ENCODE assay signal across 20 cellular contexts in genomic region chr14:104576607-104577332, GRCh38. TPM values are rescaled to one million over a fixed set of nuclear protein-coding genes. Genes with fewer than 3 reads are reported as not detected.
A peak's percentile ranks its signal among the peaks of the same experiment; 100 is the strongest.
DNase-seq lines count a peak whose midpoint lies in the region; ATAC-seq and TF ChIP-seq lines count a peak whose summit lies in the region.
"Had no signal": no experiment of that assay in that cellular context is flagged by ENCODE, and none has a peak within 500 bp of the region (broad histone marks: within the 10 kb centered on the region; RNA-seq: fewer than 3 reads in every experiment).

No MANE protein-coding gene starts in this region.

- H3K79me1 ChIP-seq in IMR-90 (ENCODE audit: low read depth in 1 of 2, low read length in 2 of 2): no peaks in the 10 kb centered on the region

- no peak overlapping the region for H3K27ac ChIP-seq in IMR-90 (ENCODE audit: insufficient read depth, low read length)
- peak overlapping the region; percentile 47 for H3K27ac ChIP-seq in colonic mucosa
- H3K27ac ChIP-seq in right lobe of liver: no peak overlapping the region
- H3K27ac ChIP-seq: SK-N-MC had no signal

- H3K4ac ChIP-seq in IMR-90 (ENCODE audit: low read depth, low read length): no peak overlapping the region

- H3K56ac ChIP-seq in IMR-90 (ENCODE audit: extremely low read depth, insufficient read depth, low read length): no peak overlapping the region

- H3K9ac ChIP-seq in IMR-90 (ENCODE audit: low read depth, low read length): no peak overlapping the region
- H3K9ac ChIP-seq in colonic mucosa (ENCODE audit: low read depth in 2 of 2, low read length in 2 of 2): no peak overlapping the region

- H3K9me3 Mint-ChIP-seq in stimulated activated memory B cell treated with anti-CD40 and anti-IgM and Interleukin-4, amounts not matched to agents 10 μg/mL and 1 μg/mL and 100 μg/mL, for 72 hours: no peaks in the 10 kb centered on the region
- no peaks in the 10 kb centered on the region for H3K9me3 Mint-ChIP-seq in CD14-positive monocyte
- H3K9me3 Mint-ChIP-seq: activated naive CD4-positive, alpha-beta T cell treated with anti-CD3 and anti-CD28 coated beads, Interleukin-2, amount 50 U/mL, for 24 hours; natural killer cell treated with Interleukin-12 subunit alpha and Interleukin-12 subunit beta and Interleukin-15 and Interleukin-18, amount 100 ng/mL, for 72 hours; stimulated activated naive CD8-positive, alpha-beta T cell treated with anti-CD3 and anti-CD28 coated beads, Interleukin-15, amount 100 ng/mL, for 72 hours had no signal

- no peak overlapping the region for H2BK120ac ChIP-seq in IMR-90 (ENCODE audit: low read depth, low read length)

- intact Hi-C loops in IMR-90 (cut with micrococcal nuclease): no loop called here
- intact Hi-C loops in colonic mucosa (cut with DNase I): no loop called here
- intact Hi-C loops in right lobe of liver (cut with DNase I): no loop called here
- intact Hi-C loops in CD14-positive monocyte (cut with micrococcal nuclease): no loop called here

- no peak for TF ChIP-seq POLR2A in IMR-90 (IDR thresholded peaks at IDR 0.05; ENCODE audit: low read depth, low read length)
- no peak for TF ChIP-seq POLR2A in right lobe of liver (IDR thresholded peaks at IDR 0.05)

- no peak overlapping the region for H2AK9ac ChIP-seq in IMR-90 (replicated peaks; ENCODE audit: low read depth, low read length, poor library complexity)

- H3K27me3 ChIP-seq in IMR-90 (ENCODE audit: control insufficient read depth, insufficient read depth, low read length) (peaks cover 13% of the 10 kb centered on the region; the same call in 1 of the 2 replicates), colonic mucosa (no peaks in the 10 kb centered on the region), right lobe of liver (no peaks in the 10 kb centered on the region)

- BruUV-seq in IMR-90 (replicated peaks; lab: Mats Ljungman, UMichigan): no TSS peak

- POLR2A ChIA-PET in IMR-90 (lab: Charles Lee; ENCODE audit: unreplicated experiment) (no interaction called here), HEK293T (lab: Yijun Ruan, JAX) (no interaction called here)

- no peak overlapping the region for H2BK5ac ChIP-seq in IMR-90 (ENCODE audit: low read depth, low read length, poor library complexity, severe bottlenecking)

- in situ Hi-C loops in IMR-90 (cut with MboI; ENCODE audit: low sequenced_read_pairs): no loop called here

- H4K91ac ChIP-seq in IMR-90 (ENCODE audit: insufficient read depth, low read depth, low read length): no peak overlapping the region

- no peaks in the 10 kb centered on the region for H3K9me3 ChIP-seq in IMR-90 (ENCODE audit: control insufficient read depth, insufficient read depth, low read length)
- no peaks in the 10 kb centered on the region for H3K9me3 ChIP-seq in colonic mucosa
- H3K9me3 ChIP-seq in right lobe of liver: no peaks in the 10 kb centered on the region
- H3K9me3 ChIP-seq: HAP-1 had no signal

- no peaks in the 10 kb centered on the region for H3K36me3 ChIP-seq in IMR-90 (ENCODE audit: control insufficient read depth, insufficient read depth, low read length)
- no peaks in the 10 kb centered on the region for H3K36me3 ChIP-seq in colonic mucosa
- no peaks in the 10 kb centered on the region for H3K36me3 ChIP-seq in right lobe of liver
- H3K36me3 ChIP-seq: HAP-1 had no signal

- H2BK20ac ChIP-seq in IMR-90 (ENCODE audit: low read depth, low read length): no peak overlapping the region

- no peaks in the 10 kb centered on the region for H4K20me1 ChIP-seq in IMR-90 (ENCODE audit: insufficient read depth, low read length)

- TF ChIP-seq CTCF in IMR-90 (conservative IDR thresholded peaks at IDR 0.05; ENCODE audit: low read depth, low read length): no peak
- TF ChIP-seq CTCF in colonic mucosa (IDR thresholded peaks at IDR 0.05): no peak
- TF ChIP-seq CTCF in right lobe of liver (IDR thresholded peaks at IDR 0.05): no peak
- no peak for TF ChIP-seq CTCF in CD14-positive monocyte (IDR thresholded peaks at IDR 0.05)

- H3K23ac ChIP-seq in IMR-90 (ENCODE audit: low read depth, low read length): no peak overlapping the region

- H3K18ac ChIP-seq in IMR-90 (ENCODE audit: low read depth, low read length): no peak overlapping the region

- no peak for TF ChIP-seq RAD21 in IMR-90 (IDR thresholded peaks at IDR 0.05; ENCODE audit: low read length)

- CTCF ChIA-PET in IMR-90 (lab: Yijun Ruan, JAX) (no interaction called here), HEK293T (lab: Yijun Ruan, JAX) (interaction anchor here (0.6 to 1.0 kb wide), 4 partner anchors 13 to 1567 kb away, joined by 3 to 7 read pairs (median 3); no protein-coding TSS in a partner anchor)

- H3K4me3 Mint-ChIP-seq in stimulated activated memory B cell treated with anti-CD40 and anti-IgM and Interleukin-4, amounts not matched to agents 10 μg/mL and 1 μg/mL and 100 μg/mL, for 72 hours: no peak overlapping the region
- no peak overlapping the region for H3K4me3 Mint-ChIP-seq in CD14-positive monocyte
- H3K4me3 Mint-ChIP-seq: activated naive CD4-positive, alpha-beta T cell treated with anti-CD3 and anti-CD28 coated beads, Interleukin-2, amount 50 U/mL, for 24 hours; brain; natural killer cell treated with Interleukin-12 subunit alpha and Interleukin-12 subunit beta and Interleukin-15 and Interleukin-18, amount 100 ng/mL, for 72 hours; stimulated activated naive CD8-positive, alpha-beta T cell treated with anti-CD3 and anti-CD28 coated beads, Interleukin-15, amount 100 ng/mL, for 72 hours had no signal

- no peak overlapping the region for H3K14ac ChIP-seq in IMR-90 (replicated peaks; ENCODE audit: low read depth, low read length)

- H4K5ac ChIP-seq in IMR-90 (ENCODE audit: low read depth, low read length): no peak overlapping the region

- no peaks in the 10 kb centered on the region for H3K9me1 ChIP-seq in IMR-90 (ENCODE audit: insufficient read depth, low read length)

- no peaks in the 10 kb centered on the region for H3K4me1 Mint-ChIP-seq in stimulated activated memory B cell treated with anti-CD40 and anti-IgM and Interleukin-4, amounts not matched to agents 10 μg/mL and 1 μg/mL and 100 μg/mL, for 72 hours
- H3K4me1 Mint-ChIP-seq in CD14-positive monocyte: no peaks in the 10 kb centered on the region
- H3K4me1 Mint-ChIP-seq: activated naive CD4-positive, alpha-beta T cell treated with anti-CD3 and anti-CD28 coated beads, Interleukin-2, amount 50 U/mL, for 24 hours; stimulated activated naive CD8-positive, alpha-beta T cell treated with anti-CD3 and anti-CD28 coated beads, Interleukin-15, amount 100 ng/mL, for 72 hours had no signal

- no peak overlapping the region for H3K27ac Mint-ChIP-seq in stimulated activated memory B cell treated with anti-CD40 and anti-IgM and Interleukin-4, amounts not matched to agents 10 μg/mL and 1 μg/mL and 100 μg/mL, for 72 hours
- no peak overlapping the region for H3K27ac Mint-ChIP-seq in CD14-positive monocyte
- H3K27ac Mint-ChIP-seq: activated naive CD4-positive, alpha-beta T cell treated with anti-CD3 and anti-CD28 coated beads, Interleukin-2, amount 50 U/mL, for 24 hours; natural killer cell treated with Interleukin-12 subunit alpha and Interleukin-12 subunit beta and Interleukin-15 and Interleukin-18, amount 100 ng/mL, for 72 hours; stimulated activated naive CD8-positive, alpha-beta T cell treated with anti-CD3 and anti-CD28 coated beads, Interleukin-15, amount 100 ng/mL, for 72 hours had no signal

- peaks cover 59% of the 10 kb centered on the region for H3K27me3 Mint-ChIP-seq in stimulated activated memory B cell treated with anti-CD40 and anti-IgM and Interleukin-4, amounts not matched to agents 10 μg/mL and 1 μg/mL and 100 μg/mL, for 72 hours
- H3K27me3 Mint-ChIP-seq in CD14-positive monocyte (ENCODE audit: low read depth in 3 of 3): peaks cover 0 to 6% (median 2%) of the 10 kb centered on the region in 3 donors
- H3K27me3 Mint-ChIP-seq: activated naive CD4-positive, alpha-beta T cell treated with anti-CD3 and anti-CD28 coated beads, Interleukin-2, amount 50 U/mL, for 24 hours; natural killer cell treated with Interleukin-12 subunit alpha and Interleukin-12 subunit beta and Interleukin-15 and Interleukin-18, amount 100 ng/mL, for 72 hours had no signal

- ATAC-seq in IMR-90 (ENCODE audit: low read depth) (peak; percentile 54; the same call in 1 of the 2 replicates), right lobe of liver (peak in 3 of 4 donors; percentile 17 to 54 (median 29)), GM21447 (IDR thresholded peaks at IDR 0.05; ENCODE audit: unreplicated experiment) (no peak)
- ATAC-seq in stimulated activated memory B cell treated with anti-CD40 and anti-IgM and Interleukin-4, amounts not matched to agents 10 μg/mL and 1 μg/mL and 100 μg/mL, for 72 hours: no peak
- ATAC-seq: natural killer cell treated with Interleukin-12 subunit alpha and Interleukin-12 subunit beta and Interleukin-15 and Interleukin-18, amount 100 ng/mL, for 72 hours; stimulated activated naive CD8-positive, alpha-beta T cell treated with anti-CD3 and anti-CD28 coated beads, Interleukin-15, amount 100 ng/mL, for 72 hours had no signal

- dilution Hi-C loops in IMR-90 (cut with HindIII; ENCODE audit: low sequenced_read_pairs, unreplicated experiment): no loop called here

- H2AFZ ChIP-seq in IMR-90 (replicated peaks; ENCODE audit: low read length, poor library complexity): peak overlapping the region; percentile 51

- H2AK5ac ChIP-seq in IMR-90 (ENCODE audit: low read depth, low read length): no peak overlapping the region

- no peak overlapping the region for H2BK15ac ChIP-seq in IMR-90 (ENCODE audit: low read depth, low read length)

- DNase-seq in AG20443 (ENCODE audit: low spot score) (peak; percentile 48), IMR-90 (no peak), colonic mucosa (peak; percentile 69), right lobe of liver (no peak), CD14-positive monocyte (ENCODE audit: low spot score) (no peak), HEK293T (ENCODE audit: extremely low spot score) (no peak)
- DNase-seq: activated CD4-positive, alpha-beta T cell treated with anti-CD3 and anti-CD28 coated beads, Interleukin-2, amount 50 U/mL, for 1 hour; activated T-cell treated with anti-CD3 and anti-CD28 coated beads, Interleukin-2, amount 50 U/mL, for 1 hour; EL; stimulated activated naive CD8-positive, alpha-beta T cell treated with anti-CD3 and anti-CD28 coated beads, Interleukin-15, amount 100 ng/mL, for 72 hours had no signal

- H3K4me3 ChIP-seq in IMR-90 (ENCODE audit: insufficient read depth, low read depth, low read length): no peak overlapping the region
- no peak overlapping the region for H3K4me3 ChIP-seq in colonic mucosa
- H3K4me3 ChIP-seq in right lobe of liver: no peak overlapping the region
- H3K4me3 ChIP-seq: HAP-1, SK-N-MC had no signal

- no peak overlapping the region for H4K8ac ChIP-seq in IMR-90 (ENCODE audit: low read depth in 2 of 2, low read length in 2 of 2)

- H3K4me2 ChIP-seq in IMR-90 (ENCODE audit: low read depth, low read length): no peak overlapping the region

- H3K36me3 Mint-ChIP-seq in stimulated activated memory B cell treated with anti-CD40 and anti-IgM and Interleukin-4, amounts not matched to agents 10 μg/mL and 1 μg/mL and 100 μg/mL, for 72 hours: no peaks in the 10 kb centered on the region
- H3K36me3 Mint-ChIP-seq in CD14-positive monocyte: no peaks in the 10 kb centered on the region
- H3K36me3 Mint-ChIP-seq: activated naive CD4-positive, alpha-beta T cell treated with anti-CD3 and anti-CD28 coated beads, Interleukin-2, amount 50 U/mL, for 24 hours; brain; natural killer cell treated with Interleukin-12 subunit alpha and Interleukin-12 subunit beta and Interleukin-15 and Interleukin-18, amount 100 ng/mL, for 72 hours had no signal

- WGBS in IMR-90 (ENCODE audit: extremely low coverage in 2 of 2, insufficient read length in 1 of 2), 2 experiments: 21% methylated on average over 14 of the region's 18 CpGs; no CpG with 5 or more reads in 1 of the 2 experiments
- no CpG with 5 or more reads among the region's 18 CpGs for WGBS in right lobe of liver (ENCODE audit: insufficient coverage, low coverage, low lambda C conversion rate, missing lambda C conversion rate)

- no peaks in the 10 kb centered on the region for H3K4me1 ChIP-seq in IMR-90 (ENCODE audit: control insufficient read depth, insufficient read depth, low read length)
- peaks cover 6% of the 10 kb centered on the region for H3K4me1 ChIP-seq in colonic mucosa
- H3K4me1 ChIP-seq in right lobe of liver: peaks cover 0 to 27% (median 7%) of the 10 kb centered on the region in 4 donors
- H3K4me1 ChIP-seq: HAP-1 had no signal

RNA-seq across cellular contexts. Expression of gene C14orf180, which starts 2.8 kb away (rescaled TPM):
- not detected in 2 replicates for total RNA-seq in IMR-90 (2012; rRNA removed)
- polyA plus RNA-seq in IMR-90 (2012; rRNA removed): not detected in 2 replicates
- not detected in 2 replicates for polyA plus RNA-seq in IMR-90 (2012; cell fraction: cytosol; rRNA removed)
- 0.07 TPM in 1 of 2 replicates, not detected in the other for polyA plus RNA-seq in IMR-90 (2012; cell fraction: nucleus; rRNA removed; ENCODE audit: low replicate concordance)
- total RNA-seq in colonic mucosa: under 1 TPM in 1 of 2 donors, not detected in 1; 0.13 TPM
- total RNA-seq in right lobe of liver: 1 to 10 TPM in 4 of 6 experiments, under 1 TPM in 2; 0.35 to 4.0 (median 1.9) TPM
- not detected for polyA plus RNA-seq in CD14-positive monocyte
- total RNA-seq: fibroblast of lung; natural killer cell treated with Interleukin-12 subunit alpha and Interleukin-12 subunit beta and Interleukin-15 and Interleukin-18, amount 100 ng/mL, for 72 hours; NCI-H460 had no signal
- polyA plus RNA-seq: fibroblast of lung had no signal

RNA-seq across cellular contexts. Expression of gene TMEM179, which starts 27.8 kb away (rescaled TPM):
- total RNA-seq in IMR-90 (2012; rRNA removed): not detected in 2 replicates
- polyA plus RNA-seq in IMR-90 (2012; rRNA removed): not detected in 2 replicates
- 0.12 TPM in 1 of 2 replicates, not detected in the other for polyA plus RNA-seq in IMR-90 (2012; cell fraction: cytosol; rRNA removed)
- polyA plus RNA-seq in IMR-90 (2012; cell fraction: nucleus; rRNA removed; ENCODE audit: low replicate concordance): 0.04 and 0.05 TPM in 2 replicates
- total RNA-seq in colonic mucosa: under 1 TPM in 1 of 2 donors, not detected in 1; 0.69 TPM
- under 1 TPM in 2 of 6 experiments, not detected in 4; 0.17 to 0.18 TPM for total RNA-seq in right lobe of liver
- not detected for polyA plus RNA-seq in CD14-positive monocyte
- total RNA-seq: lower leg skin had no signal

Comparison
In these comparisons a context has a peak if more than half of its experiments do, and no peak if none do; other contexts are left out.
1. DNase-seq: peak in AG20443 (single experiment) and colonic mucosa (single experiment); none in IMR-90 (single experiment), right lobe of liver (0 of 3), CD14-positive monocyte (single experiment) and HEK293T (single experiment).
2. ATAC-seq: peak in IMR-90 (single experiment) and right lobe of liver (3 of 4); none in stimulated activated memory B cell treated with anti-CD40 and anti-IgM and Interleukin-4, amounts not matched to agents 10 μg/mL and 1 μg/mL and 100 μg/mL, for 72 hours (single experiment) and GM21447 (single experiment).